In the genomic region with DNA sequence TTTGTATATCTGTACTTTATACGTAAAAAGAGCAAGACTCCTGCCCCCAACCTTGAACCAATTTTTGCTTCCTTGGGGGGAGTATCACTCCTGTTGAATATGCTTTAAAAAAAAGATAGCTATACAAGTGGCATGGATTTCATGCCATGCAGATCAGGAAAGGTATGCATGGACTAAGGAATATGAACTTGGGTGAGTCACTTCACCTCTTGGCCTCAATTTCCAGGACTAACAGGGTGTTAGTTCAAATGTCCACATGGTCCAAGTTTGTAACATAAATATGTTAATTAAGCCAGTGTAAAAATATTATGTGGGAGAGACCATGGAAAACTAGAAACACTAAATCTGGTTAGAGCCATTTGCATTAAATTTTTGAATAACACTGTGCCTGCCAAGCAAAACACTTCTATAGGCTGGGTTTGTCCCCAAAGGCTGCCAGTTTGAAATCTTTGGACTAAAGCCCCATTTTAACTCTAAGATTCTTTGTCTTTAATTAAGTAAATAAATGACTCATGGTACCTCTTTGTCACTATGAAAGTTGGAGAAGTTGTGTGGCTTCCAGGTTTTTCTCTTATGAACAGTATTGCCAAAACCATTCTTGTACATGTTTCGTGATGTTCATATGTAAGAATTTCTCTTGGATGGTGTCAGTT, we compare ENCODE assay signal across 1 cellular context.
TF ChIP-seq lines count a peak whose summit lies in the region.

No MANE protein-coding gene starts in this region.

TF ChIP-seq in endothelial cell of umbilical vein, 7 proteins besides CTCF, POLR2A, EP300 and RAD21:
- TF ChIP-seq MYC (IDR thresholded peaks at IDR 0.05; ENCODE audit: low read depth, low read length) (no peak), JUN (IDR thresholded peaks at IDR 0.05; ENCODE audit: borderline replicate concordance, insufficient read depth, insufficient read length, low read depth) (no peak), FOS (IDR thresholded peaks at IDR 0.05; ENCODE audit: borderline replicate concordance, insufficient read depth, low read length) (no peak), GATA2 (IDR thresholded peaks at IDR 0.05; ENCODE audit: insufficient read depth, insufficient read length, low read depth, low read length) (no peak), EZH2 (IDR thresholded peaks at IDR 0.05; ENCODE audit: borderline replicate concordance, low read depth, low read length, severe bottlenecking) (no peak), POLR2AphosphoS5 (IDR thresholded peaks at IDR 0.05; ENCODE audit: insufficient read depth, low read depth, low read length) (no peak), MAX (IDR thresholded peaks at IDR 0.05; ENCODE audit: insufficient read depth, insufficient read length) (no peak)
